1 cellular context compared by ENCODE assay signal in the genomic region with DNA sequence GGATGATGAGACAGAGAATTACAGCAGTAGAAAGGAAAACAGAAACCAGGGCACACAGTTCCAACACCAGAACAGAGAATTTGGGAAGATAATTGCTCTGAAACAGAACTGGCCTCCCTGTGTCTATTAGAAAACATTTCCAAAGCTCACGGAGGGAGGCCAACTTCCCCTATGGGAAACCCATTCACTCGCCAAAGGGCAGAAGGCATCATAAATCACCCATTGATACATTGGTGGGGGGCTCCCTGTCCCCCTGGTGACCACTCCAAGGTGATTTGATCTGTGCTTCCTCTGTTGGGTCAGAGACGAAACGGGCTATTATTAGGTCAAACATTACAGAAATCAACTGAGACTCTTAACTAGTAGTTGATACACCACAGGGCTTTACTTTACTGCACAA.
TF ChIP-seq lines count a peak whose summit lies in the region.

No MANE protein-coding gene starts in this region.

TF ChIP-seq in A549, 52 proteins besides CTCF, POLR2A, EP300 and RAD21 (continued from another document):
- TF ChIP-seq RCOR1 (IDR thresholded peaks at IDR 0.05; ENCODE audit: low read depth, low read length), result no peak
